12 cellular contexts compared by ENCODE assay signal in genomic region chr12:109734219-109735000, GRCh38. TPM values are rescaled to one million over a fixed set of nuclear protein-coding genes. Genes with fewer than 3 reads are reported as not detected.
DNase-seq lines count a peak whose midpoint lies in the region; ATAC-seq, FAIRE-seq and TF ChIP-seq lines count a peak whose summit lies in the region.
"Had no signal": no experiment of that assay in that cellular context is flagged by ENCODE, and none has a peak within 500 bp of the region (broad histone marks: within the 10 kb centered on the region; RNA-seq: fewer than 3 reads in every experiment).

No MANE protein-coding gene starts in this region.

- H3K23me2 ChIP-seq in H1 (ENCODE audit: low read depth, low read length) = no peaks in the 10 kb centered on the region

- H3K9me3 ChIP-seq in H1 (ENCODE audit: insufficient read depth in 2 of 2, low read depth in 1 of 2, low read length in 1 of 2) = no peaks in the 10 kb centered on the region
- H3K9me3 ChIP-seq: ascending aorta had no signal

- H3K14ac ChIP-seq in H1 (ENCODE audit: insufficient read length) = no peak overlapping the region

- no peaks in the 10 kb centered on the region for H3K79me1 ChIP-seq in H1 (ENCODE audit: low read depth, low read length)

- no peak overlapping the region for H4K91ac ChIP-seq in H1 (replicated peaks; ENCODE audit: insufficient read length, low read length)

- TF ChIP-seq POLR2A in H1 (IDR thresholded peaks at IDR 0.05; ENCODE audit: control extremely low read depth in 1 of 2, low read depth in 2 of 2, low read length in 2 of 2) = no peak

- H3K56ac ChIP-seq in H1 (replicated peaks; ENCODE audit: insufficient read length, low read depth, low read length) = no peak overlapping the region

- no peak overlapping the region for H2BK20ac ChIP-seq in H1 (ENCODE audit: low read length)

- TF ChIP-seq EP300 in H1 (IDR thresholded peaks at IDR 0.05; ENCODE audit: borderline replicate concordance in 1 of 2, low read depth in 2 of 2, low read length in 2 of 2) = no peak

- TF ChIP-seq CTCF in H1 (IDR thresholded peaks at IDR 0.05; ENCODE audit: control extremely low read depth in 1 of 3, insufficient read depth in 1 of 3, low read depth in 1 of 3, low read length in 3 of 3) (no peak), nephron (IDR thresholded peaks at IDR 0.05; ENCODE audit: unreplicated experiment in 3 of 3) (no peak)

- H3K4me2 ChIP-seq in H1 (ENCODE audit: insufficient read depth in 1 of 2, low read depth in 2 of 2, low read length in 2 of 2) = peak overlapping the region; percentile 61 to 65

- H3K23ac ChIP-seq in H1 (ENCODE audit: insufficient read length) = no peak overlapping the region

- H3K4ac ChIP-seq in H1 (replicated peaks; ENCODE audit: insufficient read length, low read depth, low read length) = no peak overlapping the region

- H2AK5ac ChIP-seq in H1 (ENCODE audit: low read depth, low read length) = no peak overlapping the region

- peaks cover 9% of the 10 kb centered on the region for H3K27me3 Mint-ChIP-seq in nephron (ENCODE audit: low read depth)
- peaks cover 42% of the 10 kb centered on the region for H3K27me3 Mint-ChIP-seq in stimulated activated memory B cell treated with anti-CD40 and anti-IgM and Interleukin-4, amounts not matched to agents 10 μg/mL and 1 μg/mL and 100 μg/mL, for 72 hours
- H3K27me3 Mint-ChIP-seq in stimulated activated naive B cell treated with anti-CD40 and anti-IgM and Interleukin-4, amounts not matched to agents 10 μg/mL and 1 μg/mL and 100 μg/mL, for 72 hours = peaks cover 21 to 54% of the 10 kb centered on the region in 2 donors

- DNase-seq in ELR (ENCODE audit: low read depth) (peak; percentile 8), NCI-H2107 (lab: John Stamatoyannopoulos, UW) (peak; percentile 60), H1 (ENCODE audit: low read depth in 1 of 2, low spot score in 2 of 2) (peak in 1 of 2 experiments; percentile 63)
- no peak for DNase-seq in stimulated activated naive B cell treated with anti-CD40 and anti-IgM and Interleukin-4, amounts not matched to agents 10 μg/mL and 1 μg/mL and 100 μg/mL, for 72 hours
- DNase-seq: activated CD4-positive, alpha-beta T cell treated with anti-CD3 and anti-CD28 coated beads for 48 hours; DMS79 treated with DMSO at 0.1 percent for 48 hours; naive thymus-derived CD4-positive, alpha-beta T cell had no signal

- peaks cover 37% of the 10 kb centered on the region for H3K4me1 Mint-ChIP-seq in nephron
- no peaks in the 10 kb centered on the region for H3K4me1 Mint-ChIP-seq in stimulated activated memory B cell treated with anti-CD40 and anti-IgM and Interleukin-4, amounts not matched to agents 10 μg/mL and 1 μg/mL and 100 μg/mL, for 72 hours
- H3K4me1 Mint-ChIP-seq in stimulated activated naive B cell treated with anti-CD40 and anti-IgM and Interleukin-4, amounts not matched to agents 10 μg/mL and 1 μg/mL and 100 μg/mL, for 72 hours = no peaks in the 10 kb centered on the region

- H3K27me3 ChIP-seq in H1 (replicated peaks in 1 of 4; ENCODE audit: control insufficient read depth in 3 of 4, extremely low read depth in 1 of 4, insufficient read depth in 3 of 4, low read length in 3 of 4) = peaks cover 0 to 16% (median 9%) of the 10 kb centered on the region in 4 experiments; a peak in 4 of 7 replicates
- H3K27me3 ChIP-seq: ascending aorta had no signal

- no peak overlapping the region for H2BK15ac ChIP-seq in H1 (ENCODE audit: low read length)

- POLR2A ChIA-PET in H1 (lab: Charles Lee; ENCODE audit: partially characterized antibody) = interaction anchor here (0.6 to 1.7 kb wide), 4 partner anchors 15 to 177 kb away, joined by 3 to 7 read pairs (median 4); no protein-coding TSS in a partner anchor

- H3K36me3 Mint-ChIP-seq in nephron (ENCODE audit: low read depth) = no peaks in the 10 kb centered on the region
- H3K36me3 Mint-ChIP-seq in stimulated activated memory B cell treated with anti-CD40 and anti-IgM and Interleukin-4, amounts not matched to agents 10 μg/mL and 1 μg/mL and 100 μg/mL, for 72 hours = no peaks in the 10 kb centered on the region
- no peaks in the 10 kb centered on the region for H3K36me3 Mint-ChIP-seq in stimulated activated naive B cell treated with anti-CD40 and anti-IgM and Interleukin-4, amounts not matched to agents 10 μg/mL and 1 μg/mL and 100 μg/mL, for 72 hours

- no peak; a peak in 1 of 4 replicates for TF ChIP-seq RAD21 in H1 (IDR thresholded peaks at IDR 0.05 in 1 of 2, conservative IDR thresholded peaks at IDR 0.05 in 1 of 2; ENCODE audit: low read depth in 2 of 2, low read length in 2 of 2)

- no peak overlapping the region for H3K27ac ChIP-seq in H1 (ENCODE audit: low read depth, low read length)
- H3K27ac ChIP-seq: ascending aorta had no signal

- H3K4me3 ChIP-seq in H1 (ENCODE audit: extremely low read depth in 1 of 4, insufficient read depth in 2 of 4, low read depth in 3 of 4, low read length in 4 of 4) = peak overlapping the region in 2 of 4 experiments; percentile 10 to 46; a peak in 4 of 8 replicates
- H3K4me3 ChIP-seq: ascending aorta had no signal

- H2BK12ac ChIP-seq in H1 (ENCODE audit: low read depth, low read length) = no peak overlapping the region

- 23% methylated on average over 22 of the region's 22 CpGs; no CpG with 5 or more reads in 1 of the 2 experiments for WGBS in H1 (ENCODE audit: extremely low coverage in 1 of 2, insufficient coverage in 1 of 2, insufficient read length in 1 of 2, insufficient replicate concordance in 2 of 2, low coverage in 1 of 2, low lambda C conversion rate in 2 of 2, missing lambda C conversion rate in 1 of 2), 2 experiments

- H2AFZ ChIP-seq in H1 (ENCODE audit: low read length) = no peak overlapping the region

- ATAC-seq in GM19467 (IDR thresholded peaks at IDR 0.05; ENCODE audit: unreplicated experiment) = no peak
- ATAC-seq in stimulated activated memory B cell treated with anti-CD40 and anti-IgM and Interleukin-4, amounts not matched to agents 10 μg/mL and 1 μg/mL and 100 μg/mL, for 72 hours = no peak
- ATAC-seq in stimulated activated naive B cell treated with anti-CD40 and anti-IgM and Interleukin-4, amounts not matched to agents 10 μg/mL and 1 μg/mL and 100 μg/mL, for 72 hours (replicated peaks) = no peak
- ATAC-seq in GM18873 (IDR thresholded peaks at IDR 0.05; ENCODE audit: low FRiP score, unreplicated experiment) = no peak
- ATAC-seq: naive thymus-derived CD4-positive, alpha-beta T cell had no signal

- peaks cover 5 to 11% (median 7%) of the 10 kb centered on the region in 4 experiments; a peak in 6 of 7 replicates for H3K4me1 ChIP-seq in H1 (replicated peaks in 1 of 4; ENCODE audit: control insufficient read depth in 3 of 4, insufficient read depth in 4 of 4, low read length in 3 of 4)
- H3K4me1 ChIP-seq: ascending aorta had no signal

- H2BK120ac ChIP-seq in H1 (replicated peaks; ENCODE audit: low read depth, low read length) = no peak overlapping the region

- no peaks in the 10 kb centered on the region for H3K36me3 ChIP-seq in H1 (ENCODE audit: control insufficient read depth in 2 of 4, insufficient read depth in 4 of 4, low read length in 3 of 4)
- H3K36me3 ChIP-seq: ascending aorta had no signal

- H3K79me2 ChIP-seq in H1 (ENCODE audit: control insufficient read depth in 1 of 2, insufficient read depth in 2 of 2, low read length in 2 of 2) = no peaks in the 10 kb centered on the region

- CTCF ChIA-PET in H1 (lab: Charles Lee; ENCODE audit: partially characterized antibody) = interaction anchor here (0.6 to 3.7 kb wide), 20 partner anchors 9 to 480 kb away, joined by 3 to 35 read pairs (median 4); no protein-coding TSS in a partner anchor

- H3K27ac Mint-ChIP-seq in nephron = peak overlapping the region in 2 of 3 experiments; percentile 38 to 73
- H3K27ac Mint-ChIP-seq in stimulated activated memory B cell treated with anti-CD40 and anti-IgM and Interleukin-4, amounts not matched to agents 10 μg/mL and 1 μg/mL and 100 μg/mL, for 72 hours = no peak overlapping the region
- H3K27ac Mint-ChIP-seq in stimulated activated naive B cell treated with anti-CD40 and anti-IgM and Interleukin-4, amounts not matched to agents 10 μg/mL and 1 μg/mL and 100 μg/mL, for 72 hours = no peak overlapping the region
- H3K27ac Mint-ChIP-seq: naive thymus-derived CD4-positive, alpha-beta T cell had no signal

- FAIRE-seq in H1 (lab: Jason Lieb, UNC) = no peak

- no peak overlapping the region for H4K5ac ChIP-seq in H1 (ENCODE audit: insufficient read length, low read depth, low read length)

- H4K20me1 ChIP-seq in H1 (replicated peaks in 1 of 2; ENCODE audit: control insufficient read depth in 1 of 2, insufficient read depth in 2 of 2, low read length in 2 of 2) = peaks cover 0 to 10% of the 10 kb centered on the region in 2 experiments

- H3K9me3 Mint-ChIP-seq in nephron = no peaks in the 10 kb centered on the region
- no peaks in the 10 kb centered on the region for H3K9me3 Mint-ChIP-seq in stimulated activated memory B cell treated with anti-CD40 and anti-IgM and Interleukin-4, amounts not matched to agents 10 μg/mL and 1 μg/mL and 100 μg/mL, for 72 hours
- H3K9me3 Mint-ChIP-seq in stimulated activated naive B cell treated with anti-CD40 and anti-IgM and Interleukin-4, amounts not matched to agents 10 μg/mL and 1 μg/mL and 100 μg/mL, for 72 hours = no peaks in the 10 kb centered on the region
- H3K9me3 Mint-ChIP-seq: naive thymus-derived CD4-positive, alpha-beta T cell had no signal

- H3K4me3 Mint-ChIP-seq in nephron = peak overlapping the region in 2 of 3 experiments; percentile 19 to 52
- no peak overlapping the region for H3K4me3 Mint-ChIP-seq in stimulated activated memory B cell treated with anti-CD40 and anti-IgM and Interleukin-4, amounts not matched to agents 10 μg/mL and 1 μg/mL and 100 μg/mL, for 72 hours
- no peak overlapping the region for H3K4me3 Mint-ChIP-seq in stimulated activated naive B cell treated with anti-CD40 and anti-IgM and Interleukin-4, amounts not matched to agents 10 μg/mL and 1 μg/mL and 100 μg/mL, for 72 hours
- H3K4me3 Mint-ChIP-seq: naive thymus-derived CD4-positive, alpha-beta T cell had no signal

- no peak overlapping the region for H3K9ac ChIP-seq in H1 (replicated peaks in 1 of 4; ENCODE audit: extremely low read depth in 1 of 4, low read depth in 3 of 4, low read length in 3 of 4)

- H2BK5ac ChIP-seq in H1 (ENCODE audit: low read depth, low read length) = no peak overlapping the region

- H3K18ac ChIP-seq in H1 (ENCODE audit: extremely low read depth, low read length) = peak overlapping the region; percentile 71; the same call in 1 of the 2 replicates

- no peak overlapping the region for H4K8ac ChIP-seq in H1 (ENCODE audit: extremely low read depth, insufficient read depth, low read length)

TF ChIP-seq in H1, 55 proteins besides CTCF, POLR2A, EP300 and RAD21 (continues in another document):
- TF ChIP-seq SP1 (IDR thresholded peaks at IDR 0.05; ENCODE audit: low read depth, low read length) = peak; percentile 92

RNA-seq across cellular contexts. Expression of gene FAM222A, which starts 20.8 kb away (rescaled TPM):
- total RNA-seq in H1 (2021; fragmentation: NEBNext Ultra II Directional; extraction: Animal tissue kit (Norgen Biotek cat#: 25700)) = 1.1 and 1.5 TPM in 2 replicates
- 0.94 and 1.6 TPM in 2 replicates for polyA plus RNA-seq in H1 (2011; rRNA removed)
- 0.85 TPM for polyA plus RNA-seq in H1 (2011; cell fraction: cytosol; rRNA removed)
- 0.93 TPM for polyA plus RNA-seq in H1 (2011; cell fraction: nucleus; rRNA removed)
- polyA plus RNA-seq in H1 (2012, experiment 1 of 2) = 0.81 to 1.1 TPM (median 0.88 TPM) in 4 replicates
- polyA plus RNA-seq in H1 (2012, experiment 2 of 2) = 0.91 TPM
- polyA plus RNA-seq in H1 (2013, experiment 1 of 2) = 1.1 TPM
- polyA plus RNA-seq in H1 (2013, experiment 2 of 2) = 1.1 TPM
- 0.61 and 0.95 TPM in 2 replicates for polyA minus RNA-seq in H1 (2011; rRNA and poly(A)+ RNA removed)
- 1.9 TPM for polyA minus RNA-seq in H1 (2011; cell fraction: cytosol; rRNA and poly(A)+ RNA removed)
- polyA minus RNA-seq in H1 (2011; cell fraction: nucleus; rRNA and poly(A)+ RNA removed) = 2.7 TPM

Comparison
In these comparisons a context has a peak if more than half of its experiments do, and no peak if none do; other contexts are left out.
1. H3K27ac Mint-ChIP-seq: peak in nephron (2 of 3); none in stimulated activated memory B cell treated with anti-CD40 and anti-IgM and Interleukin-4, amounts not matched to agents 10 μg/mL and 1 μg/mL and 100 μg/mL, for 72 hours (single experiment) and stimulated activated naive B cell treated with anti-CD40 and anti-IgM and Interleukin-4, amounts not matched to agents 10 μg/mL and 1 μg/mL and 100 μg/mL, for 72 hours (single experiment).
2. H3K4me3 Mint-ChIP-seq: peak in nephron (2 of 3); none in stimulated activated memory B cell treated with anti-CD40 and anti-IgM and Interleukin-4, amounts not matched to agents 10 μg/mL and 1 μg/mL and 100 μg/mL, for 72 hours (single experiment) and stimulated activated naive B cell treated with anti-CD40 and anti-IgM and Interleukin-4, amounts not matched to agents 10 μg/mL and 1 μg/mL and 100 μg/mL, for 72 hours (0 of 2).